In the genomic region with DNA sequence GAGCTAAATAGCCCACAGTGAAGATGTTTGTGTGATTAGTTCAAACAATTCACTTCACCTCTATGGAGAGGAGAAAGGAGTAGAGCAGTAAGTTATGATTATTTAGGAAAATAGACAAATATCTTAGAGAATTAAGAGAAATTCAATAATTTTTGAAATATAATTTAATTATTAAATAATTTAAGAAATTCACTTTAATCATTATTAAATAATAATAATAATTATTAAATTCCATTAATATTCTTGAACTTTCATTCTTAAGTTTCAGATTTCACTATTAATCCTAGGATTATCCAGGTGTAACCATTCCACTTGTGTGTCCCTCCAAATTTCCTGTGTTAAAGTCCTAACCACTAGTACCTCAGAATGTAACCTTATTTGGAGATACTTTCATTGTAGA, we compare ENCODE assay signal across 24 cellular contexts.
"Had no signal": no experiment of that assay in that cellular context is flagged by ENCODE, and none has a peak within 500 bp of the region (broad histone marks: within the 10 kb centered on the region; RNA-seq: fewer than 3 reads in every experiment).

No MANE protein-coding gene starts in this region.

- ATAC-seq: HepG2, Panc1, PC-3 had no signal

- H3K9me3 ChIP-seq: SK-N-SH had no signal

- FAIRE-seq: HepG2, K562 had no signal

- H3K27me3 Mint-ChIP-seq: IgD-negative memory B cell had no signal

- H3K9me2 ChIP-seq: SK-N-SH had no signal

- H3K4me1 Mint-ChIP-seq: IgD-negative memory B cell had no signal

- H3K27ac ChIP-seq: KMS-11, RWPE1 had no signal

- H3K9ac ChIP-seq: KMS-11, SK-N-SH had no signal

- H3K4me2 ChIP-seq: KMS-11, SK-N-SH had no signal

- H3K4me3 Mint-ChIP-seq: IgD-negative memory B cell had no signal

- H3K4me3 ChIP-seq: K562 had no signal

- DNase-seq: Kasumi-1; MM.1S; NCI-H1092 treated with DMSO at 0.1 percent for 48 hours; NCI-H1436; NCI-H187; NCI-H2029; NCI-H2081 treated with DMSO at 0.1 percent for 48 hours; NCI-H2171; NCI-H226; NCI-H446; NCI-H510A; NCI-H524 treated with DMSO at 0.1 percent for 48 hours; NCI-H69; NCI-H774; NK-92 treated with Interleukin-12 subunit alpha and Interleukin-12 subunit beta, amount 100 ng/mL, for 24 hours; PC-3; SHP77; SK-N-SH had no signal
